Comparison of ENCODE assay signal across 9 cellular contexts in genomic region chr2:40371525-40372277, GRCh38.
DNase-seq lines count a peak whose midpoint lies in the region; ATAC-seq and TF ChIP-seq lines count a peak whose summit lies in the region.
"Had no signal": no experiment of that assay in that cellular context is flagged by ENCODE, and none has a peak within 500 bp of the region (broad histone marks: within the 10 kb centered on the region; RNA-seq: fewer than 3 reads in every experiment).

No MANE protein-coding gene starts in this region.

- peak overlapping the region; percentile 80 for H3K4me2 ChIP-seq in smooth muscle cell

- H3K4me3 ChIP-seq in right atrium auricular region, result no peak overlapping the region
- peak overlapping the region; percentile 11 for H3K4me3 ChIP-seq in smooth muscle cell

- peak overlapping the region; percentile 26 for H2AFZ ChIP-seq in smooth muscle cell (ENCODE audit: low read depth)

- peaks cover 27% of the 10 kb centered on the region for H3F3A ChIP-seq in smooth muscle cell (ENCODE audit: low read depth)

- H3K4me1 ChIP-seq in right atrium auricular region (peaks cover 0 to 48% of the 10 kb centered on the region in 2 donors), smooth muscle cell (ENCODE audit: low read depth) (peaks cover 30% of the 10 kb centered on the region)

- no peaks in the 10 kb centered on the region for H3K27me3 Mint-ChIP-seq in WTC11 (ENCODE audit: low read depth)
- H3K27me3 Mint-ChIP-seq: activated T-cell treated with anti-CD3 and anti-CD28 coated beads, Interleukin-2, amount 50 U/mL, for 24 hours had no signal

- WGBS in smooth muscle cell (ENCODE audit: low lambda C conversion rate), result 24% methylated on average over 4 of the region's 4 CpGs

- H3K27ac ChIP-seq in right atrium auricular region (peak overlapping the region; percentile 2 to 20), smooth muscle cell (ENCODE audit: low read depth) (peak overlapping the region; percentile 97)

- no peak overlapping the region for H3K27ac Mint-ChIP-seq in WTC11
- H3K27ac Mint-ChIP-seq: activated T-cell treated with anti-CD3 and anti-CD28 coated beads, Interleukin-2, amount 50 U/mL, for 24 hours; stimulated activated naive CD8-positive, alpha-beta T cell treated with anti-CD3 and anti-CD28 coated beads, Interleukin-15, Interleukin-2, amounts not matched to agents 100 ng/mL and 50 ng/mL, for 24 hours had no signal

- CTCF ChIA-PET in WTC11 (lab: Charles Lee), result no interaction called here

- POLR2A ChIA-PET in WTC11 (lab: Charles Lee), result no interaction called here

- H3K36me3 Mint-ChIP-seq in WTC11, result no peaks in the 10 kb centered on the region

- DNase-seq in HS-5 (ENCODE audit: low read depth) (peak; percentile 30), WTC11 (ENCODE audit: low spot score) (peak; percentile 18), right atrium auricular region (ENCODE audit: low spot score) (peak; percentile 64), smooth muscle cell (lab: John Stamatoyannopoulos, UW; ENCODE audit: unreplicated experiment) (peak; percentile 1), middle frontal gyrus (ENCODE audit: extremely low spot score, low spot score) (no peak)
- no peak for DNase-seq in NK-92 treated with Interleukin-12 subunit alpha and Interleukin-12 subunit beta, amount 100 ng/mL, for 24 hours (lab: John Stamatoyannopoulos, UW)
- DNase-seq: activated T-cell treated with anti-CD3 and anti-CD28 coated beads, Interleukin-2, amount 50 U/mL, for 24 hours had no signal

- ATAC-seq in WTC11 (peak; percentile 80), GM21619 (IDR thresholded peaks at IDR 0.05; ENCODE audit: unreplicated experiment) (no peak)

- H3K9me3 Mint-ChIP-seq in WTC11, result no peaks in the 10 kb centered on the region
- H3K9me3 Mint-ChIP-seq: activated T-cell treated with anti-CD3 and anti-CD28 coated beads, Interleukin-2, amount 50 U/mL, for 24 hours; stimulated activated naive CD8-positive, alpha-beta T cell treated with anti-CD3 and anti-CD28 coated beads, Interleukin-15, Interleukin-2, amounts not matched to agents 100 ng/mL and 50 ng/mL, for 24 hours had no signal

- peak overlapping the region; percentile 87 for H3K9ac ChIP-seq in smooth muscle cell (ENCODE audit: low read depth)

- no peak overlapping the region for H3K4me3 Mint-ChIP-seq in WTC11
- H3K4me3 Mint-ChIP-seq: activated T-cell treated with anti-CD3 and anti-CD28 coated beads, Interleukin-2, amount 50 U/mL, for 24 hours; stimulated activated naive CD8-positive, alpha-beta T cell treated with anti-CD3 and anti-CD28 coated beads, Interleukin-15, Interleukin-2, amounts not matched to agents 100 ng/mL and 50 ng/mL, for 24 hours had no signal

- H3K27me3 ChIP-seq in right atrium auricular region, result no peaks in the 10 kb centered on the region
- H3K27me3 ChIP-seq in smooth muscle cell (ENCODE audit: low read depth), result no peaks in the 10 kb centered on the region

- no peaks in the 10 kb centered on the region for H3K9me3 ChIP-seq in right atrium auricular region
- H3K9me3 ChIP-seq in smooth muscle cell (replicated peaks; ENCODE audit: low read depth), result no peaks in the 10 kb centered on the region

- H3K4me1 Mint-ChIP-seq in WTC11, result peaks cover 27% of the 10 kb centered on the region

- TF ChIP-seq CTCF in WTC11 (IDR thresholded peaks at IDR 0.05) (no peak), right atrium auricular region (IDR thresholded peaks at IDR 0.05) (no peak), smooth muscle cell (IDR thresholded peaks at IDR 0.05; ENCODE audit: borderline replicate concordance, insufficient read depth, poor library complexity, severe bottlenecking) (no peak)

- no peaks in the 10 kb centered on the region for H4K20me1 ChIP-seq in smooth muscle cell (ENCODE audit: low read depth)

- H3K79me2 ChIP-seq in smooth muscle cell (ENCODE audit: low read depth), result no peaks in the 10 kb centered on the region

- H3K36me3 ChIP-seq in right atrium auricular region (no peaks in the 10 kb centered on the region), smooth muscle cell (ENCODE audit: low read depth) (no peaks in the 10 kb centered on the region)

TF ChIP-seq in WTC11, 78 proteins besides CTCF, POLR2A, EP300 and RAD21:
- TF ChIP-seq CBFB (CRISPR knock-in tag; IDR thresholded peaks at IDR 0.05; ENCODE audit: low read depth) (no peak), JAZF1 (CRISPR knock-in tag; IDR thresholded peaks at IDR 0.05) (no peak), TP53 (CRISPR knock-in tag; IDR thresholded peaks at IDR 0.05) (no peak), SOX15 (CRISPR knock-in tag; IDR thresholded peaks at IDR 0.05) (no peak), USF2 (CRISPR knock-in tag; IDR thresholded peaks at IDR 0.05) (no peak), CREM (CRISPR knock-in tag; IDR thresholded peaks at IDR 0.05) (no peak), FOXP4 (CRISPR knock-in tag; IDR thresholded peaks at IDR 0.05) (no peak), JUN (CRISPR knock-in tag; IDR thresholded peaks at IDR 0.05) (no peak), HMGA2 (CRISPR knock-in tag; IDR thresholded peaks at IDR 0.05) (no peak)

Comparison
In these comparisons a context has a peak if more than half of its experiments do, and no peak if none do; other contexts are left out.
1. DNase-seq: peak in HS-5 (single experiment), WTC11 (single experiment), right atrium auricular region (single experiment) and smooth muscle cell (single experiment); none in middle frontal gyrus (single experiment) and NK-92 treated with Interleukin-12 subunit alpha and Interleukin-12 subunit beta, amount 100 ng/mL, for 24 hours (single experiment).